Comparison of ENCODE assay signal across 1 cellular context in genomic region chr9:84439253-84439652, GRCh38.
TF ChIP-seq lines count a peak whose summit lies in the region.

No MANE protein-coding gene starts in this region.

TF ChIP-seq in GM23338, 12 proteins besides CTCF, POLR2A, EP300 and RAD21 (continued from another document):
- TF ChIP-seq ZNF462 (CRISPR knock-in tag; IDR thresholded peaks at IDR 0.05) (no peak), ETS1 (IDR thresholded peaks at IDR 0.05) (no peak), STAT1 (IDR thresholded peaks at IDR 0.05; ENCODE audit: unreplicated experiment) (no peak), POLR2AphosphoS5 (IDR thresholded peaks at IDR 0.05; ENCODE audit: low read depth) (no peak)
TF ChIP-seq in GM23338: peak in this region for 0.
